In genomic region chr1:222697858-222698257, GRCh38 we compare ENCODE assay signal across 27 cellular contexts. TPM values are rescaled to one million over a fixed set of nuclear protein-coding genes. Genes with fewer than 3 reads are reported as not detected.
A peak's percentile ranks its signal among the peaks of the same experiment; 100 is the strongest.
DNase-seq lines count a peak whose midpoint lies in the region; ATAC-seq, FAIRE-seq and TF ChIP-seq lines count a peak whose summit lies in the region.
"Had no signal": no experiment of that assay in that cellular context is flagged by ENCODE, and none has a peak within 500 bp of the region (broad histone marks: within the 10 kb centered on the region; RNA-seq: fewer than 3 reads in every experiment).

No MANE protein-coding gene starts in this region.

- H3K4me1 ChIP-seq in left ventricle myocardium inferior (peaks cover 9% of the 10 kb centered on the region), keratinocyte (ENCODE audit: control insufficient read depth, extremely low read depth, insufficient read depth, low read length) (no peaks in the 10 kb centered on the region)
- H3K4me1 ChIP-seq: BLaER1, prostate gland, upper lobe of left lung had no signal

- H3K36me3 ChIP-seq in left ventricle myocardium inferior, result peaks cover 44% of the 10 kb centered on the region
- peaks cover 2 to 11% of the 10 kb centered on the region in 2 experiments for H3K36me3 ChIP-seq in keratinocyte (ENCODE audit: control insufficient read depth in 2 of 2, extremely low read depth in 1 of 2, insufficient read depth in 2 of 2, low read length in 2 of 2)
- H3K36me3 ChIP-seq: prostate gland, WERI-Rb-1 had no signal

- no peak overlapping the region for H3K4me2 ChIP-seq in keratinocyte (ENCODE audit: control insufficient read depth, extremely low read depth, insufficient read depth, low read depth, low read length)
- H3K4me2 ChIP-seq: BLaER1 had no signal

- peaks cover 12% of the 10 kb centered on the region for H3K79me2 ChIP-seq in keratinocyte (ENCODE audit: control insufficient read depth, insufficient read depth, low read length)

- no peak for DNase-seq in left cardiac atrium
- DNase-seq in left ventricle myocardium inferior, result no peak
- DNase-seq in chondrocyte (ENCODE audit: low spot score), result no peak
- no peak for DNase-seq in keratinocyte (ENCODE audit: low read depth, low spot score)
- no peak for DNase-seq in ecto neural progenitor cell (ENCODE audit: low spot score)
- no peak for DNase-seq in substantia nigra (lab: John Stamatoyannopoulos, UW)
- DNase-seq in activated CD4-positive, alpha-beta T cell treated with anti-CD3 and anti-CD28 coated beads for 1 hour, result no peak
- DNase-seq: 8988T; activated CD4-positive, alpha-beta T cell treated with anti-CD3 and anti-CD28 coated beads, Interleukin-2, amount 10 ng/mL, durations not matched to agents 7 days and 5 days; activated naive CD4-positive, alpha-beta T cell treated with anti-CD3 and anti-CD28 coated beads, Interleukin-2, amount 50 U/mL, for 16 hours; anterior cingulate cortex; Calu3; cerebellar nuclear complex; NCI-H2081; NCI-H345; NCI-H82; upper lobe of left lung; WERI-Rb-1 had no signal

- dilution Hi-C loops in keratinocyte (cut with MboI; ENCODE audit: extremely low pct_ligation_motif_present, low sequenced_read_pairs), result no loop called here

- no peak overlapping the region for H3K4me3 Mint-ChIP-seq in chondrocyte (ENCODE audit: unreplicated experiment)
- H3K4me3 Mint-ChIP-seq: activated CD4-positive, alpha-beta T cell treated with anti-CD3 and anti-CD28 coated beads, Interleukin-2, amount 10 ng/mL, durations not matched to agents 7 days and 5 days; IgD-negative memory B cell had no signal

- no peaks in the 10 kb centered on the region for H3K27me3 Mint-ChIP-seq in chondrocyte (ENCODE audit: low read depth)
- H3K27me3 Mint-ChIP-seq: activated CD4-positive, alpha-beta T cell treated with anti-CD3 and anti-CD28 coated beads, Interleukin-2, amount 10 ng/mL, durations not matched to agents 7 days and 5 days; IgD-negative memory B cell had no signal

- no peaks in the 10 kb centered on the region for H3K9me3 ChIP-seq in left ventricle myocardium inferior (replicated peaks)
- no peaks in the 10 kb centered on the region for H3K9me3 ChIP-seq in keratinocyte (ENCODE audit: control insufficient read depth, low read depth, low read length)
- H3K9me3 ChIP-seq: prostate gland, upper lobe of left lung had no signal

- intact Hi-C loops in left cardiac atrium (cut with DNase I), result no loop called here
- intact Hi-C loops in left ventricle myocardium inferior (cut with micrococcal nuclease), result no loop called here

- no peak overlapping the region for H3K4me3 ChIP-seq in left ventricle myocardium inferior
- no peak overlapping the region for H3K4me3 ChIP-seq in keratinocyte (ENCODE audit: control insufficient read depth in 2 of 3, extremely low read depth in 1 of 3, insufficient read depth in 2 of 3, low read depth in 1 of 3, low read length in 3 of 3)
- H3K4me3 ChIP-seq: BLaER1, lung, prostate gland, upper lobe of left lung had no signal

- peak overlapping the region; percentile 89 for H3K27ac Mint-ChIP-seq in chondrocyte (ENCODE audit: unreplicated experiment)
- H3K27ac Mint-ChIP-seq: activated CD4-positive, alpha-beta T cell treated with anti-CD3 and anti-CD28 coated beads, Interleukin-2, amount 10 ng/mL, durations not matched to agents 7 days and 5 days; IgD-negative memory B cell had no signal

- H3K27ac ChIP-seq in left ventricle myocardium inferior (replicated peaks), result no peak overlapping the region
- H3K27ac ChIP-seq in keratinocyte (ENCODE audit: control insufficient read depth, insufficient read depth, low read length), result peak overlapping the region; percentile 4
- no peak overlapping the region for H3K27ac ChIP-seq in substantia nigra (ENCODE audit: low read depth, low read length, poor library complexity, severe bottlenecking)
- H3K27ac ChIP-seq: BLaER1, epithelial cell of prostate, prostate gland, upper lobe of left lung, WERI-Rb-1 had no signal

- no peak for FAIRE-seq in keratinocyte (lab: Jason Lieb, UNC)
- FAIRE-seq: GM19239 had no signal

- peaks cover 8% of the 10 kb centered on the region for H3K36me3 Mint-ChIP-seq in chondrocyte (ENCODE audit: low read depth)

- ATAC-seq in left cardiac atrium (peak; percentile 30 to 34), HG02970 (IDR thresholded peaks at IDR 0.05; ENCODE audit: low FRiP score, unreplicated experiment) (no peak)

- no peak overlapping the region for H2AFZ ChIP-seq in keratinocyte (ENCODE audit: control insufficient read depth, low read length)

- no peaks in the 10 kb centered on the region for H3K9me3 Mint-ChIP-seq in chondrocyte (ENCODE audit: low read depth)
- H3K9me3 Mint-ChIP-seq: activated CD4-positive, alpha-beta T cell treated with anti-CD3 and anti-CD28 coated beads, Interleukin-2, amount 10 ng/mL, durations not matched to agents 7 days and 5 days; IgD-negative memory B cell had no signal

- no peaks in the 10 kb centered on the region for H3K27me3 ChIP-seq in left ventricle myocardium inferior (ENCODE audit: low read depth)
- no peaks in the 10 kb centered on the region for H3K27me3 ChIP-seq in keratinocyte (ENCODE audit: control insufficient read depth, extremely low read depth, insufficient read depth, low read length)
- H3K27me3 ChIP-seq: BLaER1, upper lobe of left lung had no signal

- H3K9me1 ChIP-seq in keratinocyte (ENCODE audit: control insufficient read depth, extremely low read depth, insufficient read depth, low read length), result no peaks in the 10 kb centered on the region

- H4K20me1 ChIP-seq in keratinocyte (ENCODE audit: control insufficient read depth, extremely low read depth, insufficient read depth, low read length), result no peaks in the 10 kb centered on the region

- no peak overlapping the region for H3K9ac ChIP-seq in keratinocyte (ENCODE audit: control insufficient read depth, extremely low read depth, insufficient read depth, low read length)
- H3K9ac ChIP-seq: BLaER1 had no signal

- TF ChIP-seq CTCF in left ventricle myocardium inferior (IDR thresholded peaks at IDR 0.05; ENCODE audit: borderline replicate concordance) (no peak), chondrocyte (IDR thresholded peaks at IDR 0.05) (no peak), keratinocyte (optimal IDR thresholded peaks at IDR 0.05 in 1 of 3, IDR thresholded peaks at IDR 0.05 in 1 of 3, conservative IDR thresholded peaks at IDR 0.05 in 1 of 3; ENCODE audit: extremely low read depth in 1 of 3, insufficient read depth in 2 of 3, low read length in 3 of 3) (no peak)

- peaks cover 10% of the 10 kb centered on the region for H3K4me1 Mint-ChIP-seq in chondrocyte (ENCODE audit: low read depth)

RNA-seq across cellular contexts. Expression of gene AIDA, which starts 14.4 kb away (rescaled TPM):
- total RNA-seq in left cardiac atrium (10 to 100 TPM; 64.7 to 71.3 TPM), left ventricle myocardium inferior (46.3 TPM), chondrocyte (67.9 to 75.1 TPM (median 74.5 TPM) in 3 replicates)
- polyA plus RNA-seq in keratinocyte, result 53.4 to 86.8 TPM (median 55.4 TPM) in 3 replicates
- 36.1 TPM for polyA plus RNA-seq in keratinocyte (2011; ENCODE audit: low read depth)
- 58.4 and 112 TPM in 2 replicates for polyA plus RNA-seq in keratinocyte (2011; cell fraction: cytosol; rRNA removed)
- polyA plus RNA-seq in keratinocyte (2011; cell fraction: nucleus; rRNA removed), result 18.9 and 23.2 TPM in 2 replicates
- 27.7 and 56.6 TPM in 2 replicates for polyA plus RNA-seq in keratinocyte (2012; ENCODE audit: low replicate concordance)
- 32.0 to 86.8 TPM (median 49.4 TPM) in 3 replicates for polyA minus RNA-seq in keratinocyte
- polyA minus RNA-seq in keratinocyte (2011; cell fraction: cytosol; rRNA and poly(A)+ RNA removed), result 52.0 TPM
- 12.5 and 20.9 TPM in 2 replicates for polyA minus RNA-seq in keratinocyte (2011; cell fraction: nucleus; rRNA and poly(A)+ RNA removed)

RNA-seq across cellular contexts. Expression of gene BROX, which starts 14.5 kb away (rescaled TPM):
- total RNA-seq in left cardiac atrium, result 10 to 100 TPM; 23.1 to 28.2 TPM
- total RNA-seq in left ventricle myocardium inferior, result 28.9 TPM
- 32.5 to 36.1 TPM (median 35.6 TPM) in 3 replicates for total RNA-seq in chondrocyte
- polyA plus RNA-seq in keratinocyte, result 5.0 to 9.6 TPM (median 6.4 TPM) in 3 replicates
- polyA plus RNA-seq in keratinocyte (2011; ENCODE audit: low read depth), result 21.6 TPM
- polyA plus RNA-seq in keratinocyte (2011; cell fraction: cytosol; rRNA removed), result 5.9 and 10.1 TPM in 2 replicates
- polyA plus RNA-seq in keratinocyte (2011; cell fraction: nucleus; rRNA removed), result 7.7 and 9.9 TPM in 2 replicates
- 26.0 and 26.5 TPM in 2 replicates for polyA plus RNA-seq in keratinocyte (2012; ENCODE audit: low replicate concordance)
- 5.0 to 15.0 TPM (median 5.4 TPM) in 3 replicates for polyA minus RNA-seq in keratinocyte
- 7.5 TPM for polyA minus RNA-seq in keratinocyte (2011; cell fraction: cytosol; rRNA and poly(A)+ RNA removed)
- polyA minus RNA-seq in keratinocyte (2011; cell fraction: nucleus; rRNA and poly(A)+ RNA removed), result 3.8 and 9.9 TPM in 2 replicates

RNA-seq across cellular contexts. Expression of gene FAM177B, which starts 39.1 kb away (rescaled TPM):
- total RNA-seq in left cardiac atrium, result not detected
- total RNA-seq in left ventricle myocardium inferior, result not detected
- not detected in 3 replicates for total RNA-seq in chondrocyte
- polyA plus RNA-seq in keratinocyte, result not detected in 3 replicates
- polyA plus RNA-seq in keratinocyte (2011; ENCODE audit: low read depth), result not detected
- not detected in 2 replicates for polyA plus RNA-seq in keratinocyte (2011; cell fraction: cytosol; rRNA removed)
- polyA plus RNA-seq in keratinocyte (2011; cell fraction: nucleus; rRNA removed), result not detected in 2 replicates
- 0.16 TPM in 1 of 2 replicates, not detected in the other for polyA plus RNA-seq in keratinocyte (2012; ENCODE audit: low replicate concordance)
- 0.59 TPM in 1 of 3 replicates, not detected in the others for polyA minus RNA-seq in keratinocyte
- polyA minus RNA-seq in keratinocyte (2011; cell fraction: cytosol; rRNA and poly(A)+ RNA removed), result not detected
- polyA minus RNA-seq in keratinocyte (2011; cell fraction: nucleus; rRNA and poly(A)+ RNA removed), result not detected in 2 replicates
- total RNA-seq: Calu3, kidney epithelial cell, M059J had no signal
